In genomic region chr3:196159952-196160804, GRCh38 we compare ENCODE assay signal across 8 cellular contexts. TPM values are rescaled to one million over a fixed set of nuclear protein-coding genes. Genes with fewer than 3 reads are reported as not detected.
DNase-seq lines count a peak whose midpoint lies in the region; ATAC-seq, FAIRE-seq and TF ChIP-seq lines count a peak whose summit lies in the region.

No MANE protein-coding gene starts in this region.

- 36 to 46% methylated on average over 15 of the region's 15 CpGs for WGBS in upper lobe of left lung, 2 donors

- TF ChIP-seq CTCF in kidney (IDR thresholded peaks at IDR 0.05; ENCODE audit: borderline replicate concordance, extremely low read depth, insufficient read depth) (no peak), upper lobe of left lung (IDR thresholded peaks at IDR 0.05) (no peak)

- TF ChIP-seq EP300 in upper lobe of left lung (IDR thresholded peaks at IDR 0.05), result no peak

- no peak for FAIRE-seq in kidney (lab: Jason Lieb, UNC)

- peak; percentile 27 to 62 for ATAC-seq in activated T-cell treated with anti-CD3 and anti-CD28 coated beads, Interleukin-2, amount 50 U/mL, for 4 hours
- ATAC-seq in activated T-helper 17 cell treated with anti-CD3 and anti-CD28 coated beads, Interleukin-2, amount 50 U/mL, for 72 hours (replicated peaks), result peak; percentile 40
- ATAC-seq in upper lobe of left lung (ENCODE audit: low FRiP score in 2 of 2), result peak; percentile 68 to 90

- H3K36me3 Mint-ChIP-seq in activated T-cell treated with anti-CD3 and anti-CD28 coated beads, Interleukin-2, amount 50 U/mL, for 4 hours (ENCODE audit: insufficient read depth), result no peaks in the 10 kb centered on the region
- no peaks in the 10 kb centered on the region for H3K36me3 Mint-ChIP-seq in activated T-helper 17 cell treated with anti-CD3 and anti-CD28 coated beads, Interleukin-2, amount 50 U/mL, for 72 hours (ENCODE audit: low read depth)

- H3K27me3 ChIP-seq in H7 (ENCODE audit: control insufficient read depth, insufficient read depth, low read length), result no peaks in the 10 kb centered on the region
- no peaks in the 10 kb centered on the region for H3K27me3 ChIP-seq in upper lobe of left lung

- H3K27me3 Mint-ChIP-seq in activated T-cell treated with anti-CD3 and anti-CD28 coated beads, Interleukin-2, amount 50 U/mL, for 4 hours (ENCODE audit: low read depth), result no peaks in the 10 kb centered on the region
- no peaks in the 10 kb centered on the region for H3K27me3 Mint-ChIP-seq in activated T-helper 17 cell treated with anti-CD3 and anti-CD28 coated beads, Interleukin-2, amount 50 U/mL, for 72 hours

- H3K4me1 ChIP-seq in kidney (ENCODE audit: control insufficient read depth in 1 of 2, insufficient read depth in 1 of 2, low read depth in 1 of 2, low read length in 2 of 2) (peaks cover 3 to 5% of the 10 kb centered on the region in 2 donors), upper lobe of left lung (peaks cover 0 to 15% (median 11%) of the 10 kb centered on the region in 4 donors)

- H3K4me1 Mint-ChIP-seq in activated T-cell treated with anti-CD3 and anti-CD28 coated beads, Interleukin-2, amount 50 U/mL, for 4 hours (ENCODE audit: low read depth), result peaks cover 8% of the 10 kb centered on the region
- H3K4me1 Mint-ChIP-seq in activated T-helper 17 cell treated with anti-CD3 and anti-CD28 coated beads, Interleukin-2, amount 50 U/mL, for 72 hours, result peaks cover 4% of the 10 kb centered on the region

- H3K9ac ChIP-seq in kidney (ENCODE audit: low read length in 2 of 2), result peak overlapping the region in 1 of 2 donors; percentile 51

- no peak overlapping the region for H3K4me3 Mint-ChIP-seq in activated T-cell treated with anti-CD3 and anti-CD28 coated beads, Interleukin-2, amount 50 U/mL, for 4 hours
- H3K4me3 Mint-ChIP-seq in activated T-helper 17 cell treated with anti-CD3 and anti-CD28 coated beads, Interleukin-2, amount 50 U/mL, for 72 hours, result no peak overlapping the region

- peak in 1 of 4 donors; percentile 48 for TF ChIP-seq POLR2A in upper lobe of left lung (IDR thresholded peaks at IDR 0.05)

- intact Hi-C loops in kidney (cut with DNase I), result no loop called here

- no peaks in the 10 kb centered on the region for H3K9me3 Mint-ChIP-seq in activated T-cell treated with anti-CD3 and anti-CD28 coated beads, Interleukin-2, amount 50 U/mL, for 4 hours
- H3K9me3 Mint-ChIP-seq in activated T-helper 17 cell treated with anti-CD3 and anti-CD28 coated beads, Interleukin-2, amount 50 U/mL, for 72 hours, result no peaks in the 10 kb centered on the region

- H3K9me3 ChIP-seq in kidney (ENCODE audit: control insufficient read depth in 1 of 2, low read length in 2 of 2) (no peaks in the 10 kb centered on the region), upper lobe of left lung (no peaks in the 10 kb centered on the region)

- peak overlapping the region; percentile 78 to 83 for H3K27ac ChIP-seq in kidney (ENCODE audit: low read depth in 2 of 2, low read length in 2 of 2)
- H3K27ac ChIP-seq in upper lobe of left lung, result peak overlapping the region; percentile 31 to 75 (median 52)

- peak overlapping the region; percentile 65 for H3K27ac Mint-ChIP-seq in activated T-helper 17 cell treated with anti-CD3 and anti-CD28 coated beads, Interleukin-2, amount 50 U/mL, for 72 hours

- no peak for DNase-seq in activated T-cell treated with anti-CD3 and anti-CD28 coated beads, Interleukin-2, amount 50 U/mL, for 4 hours
- DNase-seq in activated T-cell treated with anti-CD3 and anti-CD28 coated beads, Interleukin-2, amount 50 U/mL, for 1 hour, result no peak
- DNase-seq in H7 (peak; percentile 74), M059J (ENCODE audit: low read depth) (peak; percentile 94), kidney (peak; percentile 85), upper lobe of left lung (peak in 1 of 2 donors; percentile 88), cortex of kidney (lab: John Stamatoyannopoulos, UW) (no peak)

- no peaks in the 10 kb centered on the region for H3K36me3 ChIP-seq in H7 (replicated peaks; ENCODE audit: control insufficient read depth, insufficient read depth, low read length)
- H3K36me3 ChIP-seq in kidney (ENCODE audit: control insufficient read depth in 1 of 2, insufficient read depth in 2 of 2, low read length in 2 of 2), result no peaks in the 10 kb centered on the region
- H3K36me3 ChIP-seq in upper lobe of left lung, result no peaks in the 10 kb centered on the region

- H3K4me3 ChIP-seq in H7 (ENCODE audit: insufficient read depth, low read depth, low read length), result no peak overlapping the region
- no peak overlapping the region for H3K4me3 ChIP-seq in kidney (ENCODE audit: low read length in 2 of 2)
- H3K4me3 ChIP-seq in upper lobe of left lung, result no peak overlapping the region

RNA-seq across cellular contexts. Expression of gene ZDHHC19, which starts 51.0 kb away (rescaled TPM):
- not detected for total RNA-seq in activated T-cell treated with anti-CD3 and anti-CD28 coated beads, Interleukin-2, amount 50 U/mL, for 4 hours
- total RNA-seq in H7 (2014; rRNA removed; shearing (Covaris generic)), result 1.8 TPM in 1 of 2 replicates, not detected in the other
- total RNA-seq in M059J (2014; rRNA removed; shearing (Covaris generic)), result not detected in 2 replicates
- total RNA-seq in activated T-helper 17 cell treated with anti-CD3 and anti-CD28 coated beads, Interleukin-2, amount 50 U/mL, for 72 hours, result not detected
- total RNA-seq in kidney, result 0.57 TPM
- 0.92 TPM for polyA plus RNA-seq in kidney (ENCODE audit: insufficient read depth, low read depth, low replicate concordance)
- total RNA-seq in upper lobe of left lung, result 1 to 10 TPM in 2 of 6 donors, not detected in 4; 1.4 to 3.1 TPM

RNA-seq across cellular contexts. Expression of gene SLC51A, which starts 56.2 kb away (rescaled TPM):
- total RNA-seq in activated T-cell treated with anti-CD3 and anti-CD28 coated beads, Interleukin-2, amount 50 U/mL, for 4 hours, result not detected
- 0.24 and 0.30 TPM in 2 replicates for total RNA-seq in H7 (2014; rRNA removed; shearing (Covaris generic))
- total RNA-seq in M059J (2014; rRNA removed; shearing (Covaris generic)), result not detected in 2 replicates
- not detected for total RNA-seq in activated T-helper 17 cell treated with anti-CD3 and anti-CD28 coated beads, Interleukin-2, amount 50 U/mL, for 72 hours
- 0.98 TPM for total RNA-seq in kidney
- polyA plus RNA-seq in kidney (ENCODE audit: insufficient read depth, low read depth, low replicate concordance), result 6.5 TPM
- total RNA-seq in upper lobe of left lung, result 1 to 10 TPM in 3 of 6 donors, under 1 TPM in 3; 0.89 to 3.2 (median 1.1) TPM

Comparison
In these comparisons a context has a peak if more than half of its experiments do, and no peak if none do; other contexts are left out.
1. DNase-seq: peak in H7 (single experiment), M059J (single experiment) and kidney (single experiment); none in activated T-cell treated with anti-CD3 and anti-CD28 coated beads, Interleukin-2, amount 50 U/mL, for 4 hours (single experiment), activated T-cell treated with anti-CD3 and anti-CD28 coated beads, Interleukin-2, amount 50 U/mL, for 1 hour (single experiment) and cortex of kidney (single experiment).
2. Peak in every context shown above with its lines, with median percentiles within 50 percentile points of each other: ATAC-seq.